8 cellular contexts compared by ENCODE assay signal in genomic region chrX:37926700-37927099, GRCh38.
DNase-seq lines count a peak whose midpoint lies in the region; ATAC-seq, FAIRE-seq and TF ChIP-seq lines count a peak whose summit lies in the region.

No MANE protein-coding gene starts in this region.

- FAIRE-seq in kidney (lab: Jason Lieb, UNC) (peak; percentile 98), HTR-8/SVneo (lab: Jason Lieb, UNC) (no peak)

- ATAC-seq in activated CD8-positive, alpha-beta T cell treated with anti-CD3 and anti-CD28 coated beads for 36 hours = peak; percentile 56
- ATAC-seq in activated CD8-positive, alpha-beta T cell treated with anti-CD3 and anti-CD28 coated beads, Interleukin-2, amount 10 ng/mL, durations not matched to agents 7 days and 5 days = no peak

- H3K9me3 ChIP-seq in kidney (ENCODE audit: control insufficient read depth in 1 of 2, low read length in 2 of 2) (no peaks in the 10 kb centered on the region), PC-9 (ENCODE audit: insufficient read depth, low read depth) (no peaks in the 10 kb centered on the region)

- H3K9me2 ChIP-seq in PC-9 (ENCODE audit: insufficient read depth) = no peaks in the 10 kb centered on the region

- H3K79me2 ChIP-seq in PC-9 (ENCODE audit: low read depth) = no peaks in the 10 kb centered on the region

- no TSS peak for BruUV-seq in PC-9 (replicated peaks; lab: Mats Ljungman, UMichigan)

- POLR2A ChIA-PET in activated CD8-positive, alpha-beta T cell treated with anti-CD3 and anti-CD28 coated beads for 36 hours (lab: Charles Lee) = no interaction called here
- POLR2A ChIA-PET in activated CD8-positive, alpha-beta T cell treated with anti-CD3 and anti-CD28 coated beads, Interleukin-2, amount 10 ng/mL, durations not matched to agents 7 days and 5 days (lab: Charles Lee) = no interaction called here
- POLR2A ChIA-PET in PC-9 (lab: Charles Lee; ENCODE audit: unreplicated experiment) = no interaction called here

- H3K4me3 ChIP-seq in kidney (ENCODE audit: low read length in 2 of 2) (no peak overlapping the region), PC-9 (no peak overlapping the region)

- no peaks in the 10 kb centered on the region for H3K36me3 ChIP-seq in kidney (ENCODE audit: control insufficient read depth in 1 of 2, insufficient read depth in 2 of 2, low read length in 2 of 2)
- H3K36me3 ChIP-seq in PC-9 (ENCODE audit: low read depth) = no peaks in the 10 kb centered on the region

- H2AFZ ChIP-seq in PC-9 = no peak overlapping the region

- CTCF ChIA-PET in activated CD8-positive, alpha-beta T cell treated with anti-CD3 and anti-CD28 coated beads for 36 hours (lab: Charles Lee) = interaction anchor here (0.7 to 2.5 kb wide), 4 partner anchors 68 to 243 kb away, joined by 3 to 24 read pairs (median 4); no protein-coding TSS in a partner anchor
- CTCF ChIA-PET in activated CD8-positive, alpha-beta T cell treated with anti-CD3 and anti-CD28 coated beads, Interleukin-2, amount 10 ng/mL, durations not matched to agents 7 days and 5 days (lab: Charles Lee) = interaction anchor here (0.8 to 3.0 kb wide), 4 partner anchors 240 to 401 kb away, joined by 3 to 25 read pairs (median 3); no protein-coding TSS in a partner anchor
- CTCF ChIA-PET in PC-9 (lab: Charles Lee) = no interaction called here

- no peak for DNase-seq in activated CD8-positive, alpha-beta T cell treated with anti-CD3 and anti-CD28 coated beads for 36 hours
- no peak for DNase-seq in activated CD8-positive, alpha-beta T cell treated with anti-CD3 and anti-CD28 coated beads, Interleukin-2, amount 10 ng/mL, durations not matched to agents 7 days and 5 days
- DNase-seq in NCI-H1092 treated with DMSO at 0.1 percent for 48 hours (lab: John Stamatoyannopoulos, UW) (peak; percentile 63), amniotic stem cell (lab: John Stamatoyannopoulos, UW) (peak; percentile 8), kidney (no peak), HTR-8/SVneo (ENCODE audit: insufficient read length, low spot score) (no peak), PC-9 (no peak), retina (no peak)

- H3K4me1 Mint-ChIP-seq in activated CD8-positive, alpha-beta T cell treated with anti-CD3 and anti-CD28 coated beads for 36 hours (ENCODE audit: low read depth) = no peaks in the 10 kb centered on the region
- H3K4me1 Mint-ChIP-seq in activated CD8-positive, alpha-beta T cell treated with anti-CD3 and anti-CD28 coated beads, Interleukin-2, amount 10 ng/mL, durations not matched to agents 7 days and 5 days (ENCODE audit: low read depth) = no peaks in the 10 kb centered on the region

- H3K27me3 ChIP-seq in PC-9 (ENCODE audit: insufficient read depth, low read depth) = no peaks in the 10 kb centered on the region

- H3K4me3 Mint-ChIP-seq in activated CD8-positive, alpha-beta T cell treated with anti-CD3 and anti-CD28 coated beads for 36 hours = no peak overlapping the region
- no peak overlapping the region for H3K4me3 Mint-ChIP-seq in activated CD8-positive, alpha-beta T cell treated with anti-CD3 and anti-CD28 coated beads, Interleukin-2, amount 10 ng/mL, durations not matched to agents 7 days and 5 days

- H3F3A ChIP-seq in PC-9 (ENCODE audit: insufficient read depth, low read depth) = no peaks in the 10 kb centered on the region

- intact Hi-C loops in activated CD8-positive, alpha-beta T cell treated with anti-CD3 and anti-CD28 coated beads for 36 hours (cut with micrococcal nuclease) = loop anchor here (2.0 to 10.0 kb wide), 2 partner anchors 240 to 398 kb away; partner anchors contain the start of gene RPGR
- intact Hi-C loops in kidney (cut with DNase I) (loop anchor here (5.0 kb wide), 1 partner anchor 241 kb away; no protein-coding TSS in a partner anchor), PC-9 (cut with micrococcal nuclease; ENCODE audit: unreplicated experiment) (no loop called here)

- no peak overlapping the region for H3K4me2 ChIP-seq in PC-9

- no peaks in the 10 kb centered on the region for H3K9me3 Mint-ChIP-seq in activated CD8-positive, alpha-beta T cell treated with anti-CD3 and anti-CD28 coated beads for 36 hours
- H3K9me3 Mint-ChIP-seq in activated CD8-positive, alpha-beta T cell treated with anti-CD3 and anti-CD28 coated beads, Interleukin-2, amount 10 ng/mL, durations not matched to agents 7 days and 5 days (ENCODE audit: insufficient read depth) = no peaks in the 10 kb centered on the region

- H3K27ac ChIP-seq in kidney (ENCODE audit: low read depth in 2 of 2, low read length in 2 of 2) = no peak overlapping the region
- no peak overlapping the region for H3K27ac ChIP-seq in PC-9

- no peak overlapping the region for H3K27ac Mint-ChIP-seq in activated CD8-positive, alpha-beta T cell treated with anti-CD3 and anti-CD28 coated beads for 36 hours
- H3K27ac Mint-ChIP-seq in activated CD8-positive, alpha-beta T cell treated with anti-CD3 and anti-CD28 coated beads, Interleukin-2, amount 10 ng/mL, durations not matched to agents 7 days and 5 days = no peak overlapping the region

- no peaks in the 10 kb centered on the region for H3K4me1 ChIP-seq in kidney (ENCODE audit: control insufficient read depth in 1 of 2, insufficient read depth in 1 of 2, low read depth in 1 of 2, low read length in 2 of 2)
- H3K4me1 ChIP-seq in PC-9 (replicated peaks; ENCODE audit: insufficient read depth) = no peaks in the 10 kb centered on the region

- peaks cover 9% of the 10 kb centered on the region for H3K27me3 Mint-ChIP-seq in activated CD8-positive, alpha-beta T cell treated with anti-CD3 and anti-CD28 coated beads for 36 hours
- no peaks in the 10 kb centered on the region for H3K27me3 Mint-ChIP-seq in activated CD8-positive, alpha-beta T cell treated with anti-CD3 and anti-CD28 coated beads, Interleukin-2, amount 10 ng/mL, durations not matched to agents 7 days and 5 days (ENCODE audit: low read depth)

- no peak overlapping the region for H3K9ac ChIP-seq in kidney (ENCODE audit: low read length in 2 of 2)

- H3K36me3 Mint-ChIP-seq in activated CD8-positive, alpha-beta T cell treated with anti-CD3 and anti-CD28 coated beads for 36 hours (ENCODE audit: low read depth) = no peaks in the 10 kb centered on the region
- H3K36me3 Mint-ChIP-seq in activated CD8-positive, alpha-beta T cell treated with anti-CD3 and anti-CD28 coated beads, Interleukin-2, amount 10 ng/mL, durations not matched to agents 7 days and 5 days (ENCODE audit: low read depth) = no peaks in the 10 kb centered on the region

- TF ChIP-seq CTCF in activated CD8-positive, alpha-beta T cell treated with anti-CD3 and anti-CD28 coated beads for 36 hours (IDR thresholded peaks at IDR 0.05) = peak; percentile 14
- TF ChIP-seq CTCF in kidney (IDR thresholded peaks at IDR 0.05; ENCODE audit: borderline replicate concordance, extremely low read depth, insufficient read depth) (peak; percentile 46), PC-9 (conservative IDR thresholded peaks at IDR 0.05) (no peak)

- H4K20me1 ChIP-seq in PC-9 (ENCODE audit: insufficient read depth) = no peaks in the 10 kb centered on the region

Comparison
In these comparisons a context has a peak if more than half of its experiments do, and no peak if none do; other contexts are left out.
1. DNase-seq: peak in NCI-H1092 treated with DMSO at 0.1 percent for 48 hours (single experiment) and amniotic stem cell (single experiment); none in activated CD8-positive, alpha-beta T cell treated with anti-CD3 and anti-CD28 coated beads for 36 hours (single experiment), activated CD8-positive, alpha-beta T cell treated with anti-CD3 and anti-CD28 coated beads, Interleukin-2, amount 10 ng/mL, durations not matched to agents 7 days and 5 days (single experiment), kidney (single experiment), HTR-8/SVneo (single experiment), PC-9 (0 of 2) and retina (single experiment).